Comparison of ENCODE assay signal across 9 cellular contexts in the genomic region with DNA sequence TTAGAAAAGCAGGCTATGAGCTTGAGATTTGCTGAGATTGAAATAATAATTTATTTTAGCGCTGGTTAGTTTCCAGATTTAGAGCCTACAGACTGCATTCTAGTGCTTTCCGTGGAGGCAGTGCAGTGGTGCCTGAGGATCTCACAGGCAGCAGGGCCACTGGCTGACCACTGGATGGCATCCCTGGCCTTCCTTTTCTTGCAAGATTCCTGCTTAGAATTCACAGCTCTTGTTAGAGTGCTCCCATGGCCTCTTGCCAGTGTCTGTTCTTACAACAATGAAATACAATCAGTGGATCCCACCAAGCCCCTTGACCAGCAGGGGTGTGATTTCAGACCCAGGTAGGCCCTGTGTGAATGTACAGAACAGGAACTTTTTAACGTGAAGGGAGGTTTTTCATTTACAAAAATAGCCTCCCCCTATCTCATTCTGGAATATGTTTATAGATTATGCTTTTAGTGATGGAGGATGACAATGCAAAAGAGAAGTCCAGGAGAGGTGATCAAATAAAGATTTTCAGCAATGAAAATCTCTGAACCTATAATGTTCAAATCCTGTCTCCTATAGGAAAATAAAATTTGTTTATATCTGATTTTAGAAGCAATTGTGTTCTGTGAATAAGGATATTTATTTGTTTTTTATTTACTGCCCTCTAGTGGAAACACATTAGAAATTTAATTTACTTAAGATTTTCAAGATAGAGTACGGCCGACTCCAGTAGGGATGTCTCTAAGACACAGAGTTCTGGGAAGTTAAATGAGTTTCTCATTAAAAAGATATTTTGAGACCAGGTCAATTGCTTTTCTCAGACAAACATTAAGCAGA.
DNase-seq lines count a peak whose midpoint lies in the region; ATAC-seq and TF ChIP-seq lines count a peak whose summit lies in the region.
"Had no signal": no experiment of that assay in that cellular context is flagged by ENCODE, and none has a peak within 500 bp of the region (broad histone marks: within the 10 kb centered on the region; RNA-seq: fewer than 3 reads in every experiment).

No MANE protein-coding gene starts in this region.

- no peaks in the 10 kb centered on the region for H3K9me3 ChIP-seq in lower lobe of right lung
- H3K9me3 ChIP-seq: MG63 had no signal

- peak overlapping the region in 10 of 59 donors; percentile 1 to 66 (median 30) for H3K27ac ChIP-seq in dorsolateral prefrontal cortex
- H3K27ac ChIP-seq in lower lobe of right lung = no peak overlapping the region

- H3K36me3 ChIP-seq in lower lobe of right lung = no peaks in the 10 kb centered on the region
- H3K36me3 ChIP-seq: MG63 had no signal

- TF ChIP-seq CTCF in GM12872 (IDR thresholded peaks at IDR 0.05; ENCODE audit: insufficient read depth, low read depth, low read length) (0 out of 3 replicates have a peak, but pooled peaks have one; percentile 1), dorsolateral prefrontal cortex (IDR thresholded peaks at IDR 0.05 in 54 of 56, conservative IDR thresholded peaks at IDR 0.05 in 2 of 56; ENCODE audit: low read depth in 1 of 56, partially characterized antibody in 56 of 56) (peak in 55 of 56 donors; percentile 8 to 69 (median 53)), lower lobe of right lung (IDR thresholded peaks at IDR 0.05) (no peak)

- no peaks in the 10 kb centered on the region for H3K4me1 ChIP-seq in lower lobe of right lung

- intact Hi-C loops in dorsolateral prefrontal cortex (cut with DNase I) = loop anchor here in 1 of 2 donors (5.0 kb wide), 1 partner anchor 700 kb away; no protein-coding TSS in a partner anchor
- intact Hi-C loops in lower lobe of right lung (cut with DNase I) = no loop called here

- DNase-seq in NCI-H460 (ENCODE audit: extremely low read depth, low read depth) (peak; percentile 34), dorsolateral prefrontal cortex (peak in 9 of 10 donors; percentile 3 to 77 (median 65)), occipital lobe (lab: John Stamatoyannopoulos, UW) (peak; percentile 50), lower lobe of right lung (no peak), NCI-H187 (lab: John Stamatoyannopoulos, UW) (no peak), AG08396 (ENCODE audit: low spot score) (no peak)
- DNase-seq: MG63 had no signal

- no peak for ATAC-seq in lower lobe of right lung
- ATAC-seq in HG02884 (IDR thresholded peaks at IDR 0.05; ENCODE audit: unreplicated experiment) = no peak

- H3K27me3 ChIP-seq in dorsolateral prefrontal cortex (no peaks in the 10 kb centered on the region), lower lobe of right lung (ENCODE audit: low read depth) (no peaks in the 10 kb centered on the region)
- H3K27me3 ChIP-seq: MG63 had no signal

- no peak overlapping the region for H3K4me3 ChIP-seq in dorsolateral prefrontal cortex
- no peak overlapping the region for H3K4me3 ChIP-seq in lower lobe of right lung
- H3K4me3 ChIP-seq: MG63 had no signal

Comparison
In these comparisons a context has a peak if more than half of its experiments do, and no peak if none do; other contexts are left out.
1. DNase-seq: peak in NCI-H460 (single experiment), dorsolateral prefrontal cortex (9 of 10) and occipital lobe (single experiment); none in lower lobe of right lung (single experiment), NCI-H187 (0 of 2) and AG08396 (single experiment).